ENCODE assay signal across 7 cellular contexts in the genomic region with DNA sequence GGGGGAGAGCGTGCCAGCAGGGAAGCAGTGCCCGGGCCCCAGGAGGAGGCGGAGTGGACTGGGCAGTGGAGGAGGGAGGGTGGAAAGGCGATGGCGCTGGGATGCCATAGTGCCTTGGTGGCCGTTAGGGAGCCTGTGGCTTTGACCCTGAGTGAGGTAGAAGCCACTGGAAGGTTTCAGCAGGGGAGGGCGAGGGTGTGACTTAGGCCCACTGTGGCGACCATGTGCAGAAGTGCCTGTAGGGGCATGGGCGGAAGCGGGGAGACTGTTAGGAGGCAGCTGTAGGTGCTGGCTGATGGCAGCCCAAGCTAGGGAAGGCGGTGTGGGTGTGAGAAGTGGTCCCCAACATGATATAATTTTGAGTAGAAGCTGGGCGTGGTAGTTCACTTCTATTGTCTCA.
"Had no signal": no experiment of that assay in that cellular context is flagged by ENCODE, and none has a peak within 500 bp of the region (broad histone marks: within the 10 kb centered on the region; RNA-seq: fewer than 3 reads in every experiment).

No MANE protein-coding gene starts in this region.

- H3K27ac Mint-ChIP-seq: GM23338, IgD-negative memory B cell had no signal

- H3K36me3 ChIP-seq: HAP-1 had no signal

- H3K9me3 ChIP-seq: HAP-1 had no signal

- FAIRE-seq: HepG2 had no signal

- DNase-seq: KBM-7 had no signal

- ATAC-seq: GM23338, HCT116, HepG2 had no signal

- H3K27ac ChIP-seq: HL-60 had no signal

- H3K4me1 ChIP-seq: HAP-1 had no signal

- H3K4me2 ChIP-seq: GM23338 had no signal

- H2AFZ ChIP-seq: GM23338 had no signal

- H3K9me3 Mint-ChIP-seq: GM23338, IgD-negative memory B cell had no signal

- H3K4me3 Mint-ChIP-seq: GM23338, IgD-negative memory B cell had no signal

- H3K4me3 ChIP-seq: GM23338, HAP-1 had no signal

- H3K36me3 Mint-ChIP-seq: IgD-negative memory B cell had no signal

- H3K4me1 Mint-ChIP-seq: IgD-negative memory B cell had no signal
